28 cellular contexts compared by ENCODE assay signal in the genomic region with DNA sequence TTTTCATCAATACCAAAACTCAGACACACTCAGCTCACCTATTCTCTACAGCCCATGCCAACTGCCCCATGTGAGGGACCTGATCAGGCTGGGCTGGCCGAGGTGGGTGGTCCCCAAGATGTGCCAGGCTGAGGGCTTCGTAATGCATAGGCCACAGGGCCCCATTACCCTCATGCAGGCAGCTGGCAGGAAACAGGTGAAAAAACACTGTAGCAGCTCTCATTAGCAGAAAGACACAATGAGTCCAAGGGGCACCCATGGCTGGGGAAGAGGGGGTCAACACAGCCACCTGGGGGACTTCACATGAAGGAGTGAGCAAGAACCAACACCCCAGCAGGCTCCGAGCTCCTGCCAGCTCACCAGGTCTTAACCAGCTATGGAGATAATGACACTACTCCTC. TPM values are rescaled to one million over a fixed set of nuclear protein-coding genes. Genes with fewer than 3 reads are reported as not detected.
A peak's percentile ranks its signal among the peaks of the same experiment; 100 is the strongest.
DNase-seq lines count a peak whose midpoint lies in the region; ATAC-seq, FAIRE-seq and TF ChIP-seq lines count a peak whose summit lies in the region.
"Had no signal": no experiment of that assay in that cellular context is flagged by ENCODE, and none has a peak within 500 bp of the region (broad histone marks: within the 10 kb centered on the region; RNA-seq: fewer than 3 reads in every experiment).

No MANE protein-coding gene starts in this region.

- no peaks in the 10 kb centered on the region for H4K20me1 ChIP-seq in endothelial cell of umbilical vein (replicated peaks; ENCODE audit: control insufficient read depth, extremely low read depth, insufficient read depth, low read length)

- H3K9me3 Mint-ChIP-seq in activated naive CD8-positive, alpha-beta T cell treated with anti-CD3 and anti-CD28 coated beads, Interleukin-2, amount 10 ng/mL, durations not matched to agents 7 days and 5 days = no peaks in the 10 kb centered on the region
- H3K9me3 Mint-ChIP-seq in activated naive CD8-positive, alpha-beta T cell treated with anti-CD3 and anti-CD28 coated beads for 36 hours = no peaks in the 10 kb centered on the region
- H3K9me3 Mint-ChIP-seq in type B pancreatic cell = no peaks in the 10 kb centered on the region
- peaks cover 2% of the 10 kb centered on the region for H3K9me3 Mint-ChIP-seq in glutamatergic neuron (ENCODE audit: unreplicated experiment)
- H3K9me3 Mint-ChIP-seq: activated CD4-positive, alpha-beta memory T cell treated with anti-CD3 and anti-CD28 coated beads for 36 hours; neural progenitor cell had no signal

- BruUV-seq in endothelial cell of umbilical vein (replicated peaks; lab: Mats Ljungman, UMichigan) = no TSS peak

- no peak overlapping the region for H3K4me2 ChIP-seq in endothelial cell of umbilical vein (ENCODE audit: insufficient read depth, low read length)
- H3K4me2 ChIP-seq: neural progenitor cell had no signal

- POLR2A ChIA-PET in activated naive CD8-positive, alpha-beta T cell treated with anti-CD3 and anti-CD28 coated beads, Interleukin-2, amount 10 ng/mL, durations not matched to agents 7 days and 5 days (lab: Charles Lee) = no interaction called here
- POLR2A ChIA-PET in RWPE1 (lab: Yijun Ruan, JAX; ENCODE audit: low non-redundant PET) = no interaction called here
- POLR2A ChIA-PET in endothelial cell of umbilical vein (lab: Charles Lee) = interaction anchor here (0.7 kb wide), 1 partner anchor 1605 kb away, joined by 3 read pairs; no protein-coding TSS in a partner anchor

- DNase-seq in activated naive CD8-positive, alpha-beta T cell treated with anti-CD3 and anti-CD28 coated beads, Interleukin-2, amount 10 ng/mL, durations not matched to agents 7 days and 5 days = no peak
- DNase-seq in activated naive CD8-positive, alpha-beta T cell treated with anti-CD3 and anti-CD28 coated beads for 36 hours = no peak
- DNase-seq in RWPE1 (ENCODE audit: low spot score) = no peak
- DNase-seq in endothelial cell of umbilical vein (ENCODE audit: low read depth, low spot score) = peak; percentile 56
- DNase-seq in type B pancreatic cell (ENCODE audit: extremely low spot score, unreplicated experiment) = no peak
- DNase-seq in glutamatergic neuron = no peak
- no peak for DNase-seq in T1000 (lab: John Stamatoyannopoulos, UW)
- no peak for DNase-seq in kidney
- DNase-seq: activated CD4-positive, alpha-beta memory T cell treated with anti-CD3 and anti-CD28 coated beads for 36 hours; activated naive CD4-positive, alpha-beta T cell treated with Interleukin-2 at 50 U/mL for 16 hours; activated T-cell treated with anti-CD3 and anti-CD28 coated beads for 4 hours; AML-193; amniotic stem cell; DMS79 treated with DMSO at 0.1 percent for 48 hours; kidney glomerular epithelial cell; NCI-H1694; NCI-H526; transverse colon had no signal

- CTCF ChIA-PET in RWPE1 (lab: Yijun Ruan, JAX) (interaction anchor here (0.7 kb wide), 2 partner anchors 46 to 353 kb away, joined by 3 to 4 read pairs; no protein-coding TSS in a partner anchor), endothelial cell of umbilical vein (lab: Charles Lee) (no interaction called here)

- H3K4me1 Mint-ChIP-seq in activated naive CD8-positive, alpha-beta T cell treated with anti-CD3 and anti-CD28 coated beads, Interleukin-2, amount 10 ng/mL, durations not matched to agents 7 days and 5 days = peaks cover 28% of the 10 kb centered on the region
- H3K4me1 Mint-ChIP-seq in activated naive CD8-positive, alpha-beta T cell treated with anti-CD3 and anti-CD28 coated beads for 36 hours = peaks cover 34% of the 10 kb centered on the region
- H3K4me1 Mint-ChIP-seq in type B pancreatic cell (ENCODE audit: unreplicated experiment) = peaks cover 32% of the 10 kb centered on the region
- H3K4me1 Mint-ChIP-seq in glutamatergic neuron (ENCODE audit: low read depth, unreplicated experiment) = peaks cover 9% of the 10 kb centered on the region

- H3K9ac ChIP-seq in endothelial cell of umbilical vein (replicated peaks; ENCODE audit: extremely low read depth, insufficient read depth, low read length) (no peak overlapping the region), kidney (ENCODE audit: low read length in 2 of 2) (no peak overlapping the region)
- H3K9ac ChIP-seq: neural progenitor cell had no signal

- intact Hi-C loops in endothelial cell of umbilical vein (cut with micrococcal nuclease) = no loop called here
- intact Hi-C loops in kidney (cut with DNase I) = no loop called here

- ATAC-seq in activated naive CD8-positive, alpha-beta T cell treated with anti-CD3 and anti-CD28 coated beads, Interleukin-2, amount 10 ng/mL, durations not matched to agents 7 days and 5 days (ENCODE audit: low read depth) = no peak
- ATAC-seq: GM12878, K562, sciatic nerve had no signal

- H3K27ac ChIP-seq in RWPE1 = peak overlapping the region; percentile 52
- H3K27ac ChIP-seq in endothelial cell of umbilical vein (ENCODE audit: insufficient read depth, low read depth, low read length) = no peak overlapping the region
- H3K27ac ChIP-seq in kidney (ENCODE audit: low read depth in 2 of 2, low read length in 2 of 2) = no peak overlapping the region
- H3K27ac ChIP-seq: breast epithelium, coronary artery, neural progenitor cell, transverse colon had no signal

- no peak for TF ChIP-seq POLR2A in endothelial cell of umbilical vein (IDR thresholded peaks at IDR 0.05; ENCODE audit: low read depth, low read length)

- H3K36me3 ChIP-seq in endothelial cell of umbilical vein (ENCODE audit: control insufficient read depth in 2 of 2, extremely low read depth in 1 of 2, insufficient read depth in 2 of 2, low read length in 2 of 2) = peaks cover 0 to 6% of the 10 kb centered on the region in 2 experiments
- H3K36me3 ChIP-seq in kidney (ENCODE audit: control insufficient read depth in 1 of 2, insufficient read depth in 2 of 2, low read length in 2 of 2) = peaks cover 0 to 4% of the 10 kb centered on the region in 2 donors
- H3K36me3 ChIP-seq: breast epithelium, neural progenitor cell, transverse colon had no signal

- peaks cover 9% of the 10 kb centered on the region for H3K36me3 Mint-ChIP-seq in activated naive CD8-positive, alpha-beta T cell treated with anti-CD3 and anti-CD28 coated beads, Interleukin-2, amount 10 ng/mL, durations not matched to agents 7 days and 5 days
- peaks cover 21% of the 10 kb centered on the region for H3K36me3 Mint-ChIP-seq in activated naive CD8-positive, alpha-beta T cell treated with anti-CD3 and anti-CD28 coated beads for 36 hours
- H3K36me3 Mint-ChIP-seq in type B pancreatic cell = peaks cover 9% of the 10 kb centered on the region
- peaks cover 1% of the 10 kb centered on the region for H3K36me3 Mint-ChIP-seq in glutamatergic neuron (ENCODE audit: unreplicated experiment)

- H2AFZ ChIP-seq in endothelial cell of umbilical vein (ENCODE audit: low read depth, low read length) = no peak overlapping the region
- H2AFZ ChIP-seq: neural progenitor cell had no signal

- no peak for FAIRE-seq in endothelial cell of umbilical vein (lab: Jason Lieb, UNC)
- no peak for FAIRE-seq in kidney (lab: Jason Lieb, UNC)
- FAIRE-seq: A204.1, GM12878, H1, K562 had no signal

- no peaks in the 10 kb centered on the region for H3K27me3 ChIP-seq in endothelial cell of umbilical vein (ENCODE audit: control insufficient read depth in 2 of 2, insufficient read depth in 2 of 2, low read length in 2 of 2)
- H3K27me3 ChIP-seq: breast epithelium, neural progenitor cell, transverse colon had no signal

- H3K79me2 ChIP-seq in endothelial cell of umbilical vein (ENCODE audit: control insufficient read depth, insufficient read depth, low read length) = peaks cover 85% of the 10 kb centered on the region

- no peak overlapping the region for H3K4me3 Mint-ChIP-seq in activated naive CD8-positive, alpha-beta T cell treated with anti-CD3 and anti-CD28 coated beads, Interleukin-2, amount 10 ng/mL, durations not matched to agents 7 days and 5 days
- no peak overlapping the region for H3K4me3 Mint-ChIP-seq in activated naive CD8-positive, alpha-beta T cell treated with anti-CD3 and anti-CD28 coated beads for 36 hours
- H3K4me3 Mint-ChIP-seq in type B pancreatic cell (no peak overlapping the region), glutamatergic neuron (ENCODE audit: unreplicated experiment) (no peak overlapping the region)
- H3K4me3 Mint-ChIP-seq: activated CD4-positive, alpha-beta memory T cell treated with anti-CD3 and anti-CD28 coated beads for 36 hours; neural progenitor cell had no signal

- no peak overlapping the region for H3K4me3 ChIP-seq in endothelial cell of umbilical vein (replicated peaks in 1 of 3; ENCODE audit: insufficient read depth in 1 of 3, low read depth in 1 of 3, low read length in 3 of 3)
- no peak overlapping the region for H3K4me3 ChIP-seq in kidney (ENCODE audit: low read length in 2 of 2)
- H3K4me3 ChIP-seq: breast epithelium, coronary artery, GM12878, K562, lung, neural progenitor cell, transverse colon had no signal

- H3K4me1 ChIP-seq in endothelial cell of umbilical vein (ENCODE audit: control insufficient read depth, extremely low read depth, insufficient read depth, low read length) (peaks cover 3% of the 10 kb centered on the region), kidney (ENCODE audit: control insufficient read depth in 1 of 2, insufficient read depth in 1 of 2, low read depth in 1 of 2, low read length in 2 of 2) (peaks cover 0 to 2% of the 10 kb centered on the region in 2 donors)
- H3K4me1 ChIP-seq: transverse colon had no signal

- H3K9me1 ChIP-seq in endothelial cell of umbilical vein (replicated peaks; ENCODE audit: control insufficient read depth, extremely low read depth, insufficient read depth, low read length) = no peaks in the 10 kb centered on the region

- peak overlapping the region; percentile 42 for H3K27ac Mint-ChIP-seq in activated naive CD8-positive, alpha-beta T cell treated with anti-CD3 and anti-CD28 coated beads, Interleukin-2, amount 10 ng/mL, durations not matched to agents 7 days and 5 days
- no peak overlapping the region for H3K27ac Mint-ChIP-seq in activated naive CD8-positive, alpha-beta T cell treated with anti-CD3 and anti-CD28 coated beads for 36 hours
- peak overlapping the region; percentile 23 for H3K27ac Mint-ChIP-seq in type B pancreatic cell
- no peak overlapping the region for H3K27ac Mint-ChIP-seq in glutamatergic neuron (ENCODE audit: unreplicated experiment)
- H3K27ac Mint-ChIP-seq: activated CD4-positive, alpha-beta memory T cell treated with anti-CD3 and anti-CD28 coated beads for 36 hours; neural progenitor cell; progenitor cell of endocrine pancreas had no signal

- H3K9me3 ChIP-seq in endothelial cell of umbilical vein (replicated peaks; ENCODE audit: control insufficient read depth, insufficient read depth, low read length) = no peaks in the 10 kb centered on the region
- no peaks in the 10 kb centered on the region for H3K9me3 ChIP-seq in kidney (ENCODE audit: control insufficient read depth in 1 of 2, low read length in 2 of 2)
- H3K9me3 ChIP-seq: breast epithelium, transverse colon had no signal

- no peak for TF ChIP-seq CTCF in RWPE1 (conservative IDR thresholded peaks at IDR 0.05; ENCODE audit: low read depth)
- no peak for TF ChIP-seq CTCF in endothelial cell of umbilical vein (IDR thresholded peaks at IDR 0.05; ENCODE audit: extremely low read depth in 1 of 2, insufficient read depth in 1 of 2, low read depth in 1 of 2, low read length in 2 of 2)
- no peak for TF ChIP-seq CTCF in type B pancreatic cell (conservative IDR thresholded peaks at IDR 0.05)
- TF ChIP-seq CTCF in glutamatergic neuron (IDR thresholded peaks at IDR 0.05; ENCODE audit: partially characterized antibody, unreplicated experiment) = no peak
- no peak for TF ChIP-seq CTCF in kidney (IDR thresholded peaks at IDR 0.05; ENCODE audit: borderline replicate concordance, extremely low read depth, insufficient read depth)

- no peaks in the 10 kb centered on the region for H3K27me3 Mint-ChIP-seq in activated naive CD8-positive, alpha-beta T cell treated with anti-CD3 and anti-CD28 coated beads, Interleukin-2, amount 10 ng/mL, durations not matched to agents 7 days and 5 days
- no peaks in the 10 kb centered on the region for H3K27me3 Mint-ChIP-seq in activated naive CD8-positive, alpha-beta T cell treated with anti-CD3 and anti-CD28 coated beads for 36 hours
- H3K27me3 Mint-ChIP-seq in type B pancreatic cell (no peaks in the 10 kb centered on the region), glutamatergic neuron (ENCODE audit: unreplicated experiment) (no peaks in the 10 kb centered on the region)
- H3K27me3 Mint-ChIP-seq: activated CD4-positive, alpha-beta memory T cell treated with anti-CD3 and anti-CD28 coated beads for 36 hours; progenitor cell of endocrine pancreas had no signal

- dilution Hi-C loops in endothelial cell of umbilical vein (cut with MboI; ENCODE audit: extremely low pct_ligation_motif_present, low sequenced_read_pairs) = no loop called here

RNA-seq across cellular contexts. Expression of gene IPPK, which starts 8.2 kb away (rescaled TPM):
- 1 to 10 TPM; 9.4 to 9.7 TPM for total RNA-seq in activated naive CD8-positive, alpha-beta T cell treated with anti-CD3 and anti-CD28 coated beads, Interleukin-2, amount 10 ng/mL, durations not matched to agents 7 days and 5 days
- total RNA-seq in activated naive CD8-positive, alpha-beta T cell treated with anti-CD3 and anti-CD28 coated beads for 36 hours = 10 to 100 TPM; 13.0 to 13.9 TPM
- total RNA-seq in endothelial cell of umbilical vein (12.5 and 14.0 TPM in 2 replicates), type B pancreatic cell (ENCODE audit: low replicate concordance) (8.1 and 11.6 TPM in 2 replicates), glutamatergic neuron (ENCODE audit: unreplicated experiment) (7.0 TPM), kidney (7.3 TPM)
- polyA plus RNA-seq in endothelial cell of umbilical vein (26.6 and 28.0 TPM in 2 replicates), kidney (ENCODE audit: insufficient read depth, low read depth, low replicate concordance) (10.2 TPM)
- 21.6 and 26.3 TPM in 2 replicates for polyA plus RNA-seq in endothelial cell of umbilical vein (2011; cell fraction: cytosol; rRNA removed)
- 58.5 and 61.1 TPM in 2 replicates for polyA plus RNA-seq in endothelial cell of umbilical vein (2011; cell fraction: nucleus; rRNA removed)
- 17.4 and 20.9 TPM in 2 replicates for polyA plus RNA-seq in endothelial cell of umbilical vein (2012)
- polyA minus RNA-seq in endothelial cell of umbilical vein = 50.1 and 70.1 TPM in 2 replicates
- polyA minus RNA-seq in endothelial cell of umbilical vein (2011; cell fraction: cytosol; rRNA and poly(A)+ RNA removed) = 10.3 TPM
- polyA minus RNA-seq in endothelial cell of umbilical vein (2011; cell fraction: nucleus; rRNA and poly(A)+ RNA removed) = 15.4 and 26.9 TPM in 2 replicates

Comparison
In these comparisons a context has a peak if more than half of its experiments do, and no peak if none do; other contexts are left out.
1. H3K27ac Mint-ChIP-seq: peak in activated naive CD8-positive, alpha-beta T cell treated with anti-CD3 and anti-CD28 coated beads, Interleukin-2, amount 10 ng/mL, durations not matched to agents 7 days and 5 days (single experiment) and type B pancreatic cell (single experiment); none in activated naive CD8-positive, alpha-beta T cell treated with anti-CD3 and anti-CD28 coated beads for 36 hours (single experiment) and glutamatergic neuron (single experiment).